25 cellular contexts compared by ENCODE assay signal in the genomic region with DNA sequence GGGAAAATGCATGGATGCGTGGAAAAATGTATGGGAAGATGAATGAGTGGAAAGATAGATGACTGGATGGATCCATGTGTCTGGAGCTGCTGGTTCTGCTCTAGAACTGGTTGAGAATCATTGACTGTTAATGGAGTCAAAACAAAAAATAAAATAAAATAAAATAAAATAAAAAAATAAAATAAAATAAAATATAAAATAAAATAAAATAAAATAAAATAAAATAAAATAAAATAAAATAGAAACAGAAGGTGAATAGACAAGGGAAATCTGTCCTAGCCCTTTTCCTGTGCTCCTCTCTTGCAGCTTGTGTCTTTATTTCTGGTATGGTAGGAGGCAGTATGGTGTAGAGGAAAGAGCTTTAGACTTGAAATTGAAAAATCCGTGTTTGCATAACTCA.
"Had no signal": no experiment of that assay in that cellular context is flagged by ENCODE, and none has a peak within 500 bp of the region (broad histone marks: within the 10 kb centered on the region; RNA-seq: fewer than 3 reads in every experiment).

No MANE protein-coding gene starts in this region.

- H3K4me1 ChIP-seq: ascending aorta had no signal

- H3K9me3 ChIP-seq: ascending aorta, body of pancreas had no signal

- H3K4me1 Mint-ChIP-seq: central memory CD8-positive, alpha-beta T cell had no signal

- H3K27ac Mint-ChIP-seq: activated CD4-positive, alpha-beta memory T cell treated with anti-CD3 and anti-CD28 coated beads for 36 hours; activated naive CD4-positive, alpha-beta T cell treated with anti-CD3 and anti-CD28 coated beads, Interleukin-2, amount 50 U/mL, for 72 hours; activated naive CD8-positive, alpha-beta T cell treated with anti-CD3 and anti-CD28 coated beads, Interleukin-2, amount 50 U/mL, for 24 hours; T-cell had no signal

- H3K4me3 ChIP-seq: ascending aorta, body of pancreas had no signal

- H3K36me3 ChIP-seq: ascending aorta had no signal

- H3K9me3 Mint-ChIP-seq: activated CD4-positive, alpha-beta memory T cell treated with anti-CD3 and anti-CD28 coated beads for 36 hours; activated naive CD4-positive, alpha-beta T cell treated with anti-CD3 and anti-CD28 coated beads, Interleukin-2, amount 50 U/mL, for 72 hours; activated naive CD8-positive, alpha-beta T cell treated with anti-CD3 and anti-CD28 coated beads, Interleukin-2, amount 50 U/mL, for 24 hours; activated T-cell treated with anti-CD3 and anti-CD28 coated beads, Interleukin-2, amount 50 U/mL, for 4 hours; central memory CD8-positive, alpha-beta T cell; T-cell had no signal

- H3K27me3 ChIP-seq: ascending aorta, body of pancreas had no signal

- H3K27me3 Mint-ChIP-seq: activated naive CD8-positive, alpha-beta T cell treated with anti-CD3 and anti-CD28 coated beads, Interleukin-2, amount 50 U/mL, for 24 hours; central memory CD8-positive, alpha-beta T cell; T-cell had no signal

- H3K36me3 Mint-ChIP-seq: activated CD4-positive, alpha-beta memory T cell treated with anti-CD3 and anti-CD28 coated beads for 36 hours; activated naive CD4-positive, alpha-beta T cell treated with anti-CD3 and anti-CD28 coated beads, Interleukin-2, amount 50 U/mL, for 72 hours; T-cell had no signal

- ATAC-seq: activated naive CD4-positive, alpha-beta T cell treated with anti-CD3 and anti-CD28 coated beads, Interleukin-2, amount 50 U/mL, for 72 hours; activated naive CD8-positive, alpha-beta T cell treated with anti-CD3 and anti-CD28 coated beads, Interleukin-2, amount 50 U/mL, for 24 hours; activated T-cell treated with anti-CD3 and anti-CD28 coated beads, Interleukin-2, amount 50 U/mL, for 4 hours; body of pancreas; T-cell had no signal

- H3K4me3 Mint-ChIP-seq: activated CD4-positive, alpha-beta memory T cell treated with anti-CD3 and anti-CD28 coated beads for 36 hours; activated naive CD8-positive, alpha-beta T cell treated with anti-CD3 and anti-CD28 coated beads, Interleukin-2, amount 50 U/mL, for 24 hours; activated T-cell treated with anti-CD3 and anti-CD28 coated beads, Interleukin-2, amount 50 U/mL, for 4 hours; central memory CD8-positive, alpha-beta T cell; T-cell had no signal

- H3K27ac ChIP-seq: ascending aorta, SK-N-MC had no signal

- DNase-seq: activated CD4-positive, alpha-beta memory T cell treated with anti-CD3 and anti-CD28 coated beads for 36 hours; activated CD4-positive, alpha-beta T cell treated with anti-CD3 and anti-CD28 coated beads for 48 hours; activated CD4-positive, CD25-positive, alpha-beta regulatory T cell treated with anti-CD3 and anti-CD28 coated beads, Interleukin-2, amount 50 U/mL, for 72 hours; activated CD8-positive, alpha-beta memory T cell treated with anti-CD3 and anti-CD28 coated beads for 24 hours; activated effector memory CD4-positive, alpha-beta T cell treated with anti-CD3 and anti-CD28 coated beads, Interleukin-2, amount 50 U/mL, for 16 hours; activated naive CD4-positive, alpha-beta T cell treated with Interleukin-2 at 50 U/mL for 16 hours; activated naive CD8-positive, alpha-beta T cell treated with anti-CD3 and anti-CD28 coated beads, Interleukin-2, amount 50 U/mL, for 24 hours; activated T-cell treated with anti-CD3 and anti-CD28 coated beads, Interleukin-2, amount 50 U/mL, for 4 hours; amniotic stem cell; body of pancreas; KG1; MV-4-11; NCI-H1105 treated with DMSO at 0.1 percent for 48 hours; NCI-H1436 treated with DMSO at 0.1 percent for 48 hours; NCI-H187; NCI-H2081; NCI-H446; NCI-H524; NCI-H774; SIG-M5; T-cell had no signal
